ENCODE assay signal across 8 cellular contexts in genomic region chr17:7582401-7583252, GRCh38. TPM values are rescaled to one million over a fixed set of nuclear protein-coding genes. Genes with fewer than 3 reads are reported as not detected.
DNase-seq lines count a peak whose midpoint lies in the region; ATAC-seq and TF ChIP-seq lines count a peak whose summit lies in the region.

No MANE protein-coding gene starts in this region.

- intact Hi-C loops in breast epithelium (cut with DNase I; ENCODE audit: low total_unique reads) = no loop called here

- TF ChIP-seq POLR2A in breast epithelium (IDR thresholded peaks at IDR 0.05) = no peak

- DNase-seq in breast epithelium (ENCODE audit: low spot score in 2 of 2) (no peak), A172 (ENCODE audit: low spot score) (no peak), Ammon's horn (ENCODE audit: low spot score) (no peak)

- H3K36me3 ChIP-seq in HUES48 (ENCODE audit: control insufficient read depth, insufficient read depth, low read length) (peaks cover 30% of the 10 kb centered on the region), breast epithelium (no peaks in the 10 kb centered on the region), mucosa of rectum (ENCODE audit: control insufficient read depth in 2 of 2, insufficient read depth in 2 of 2, low read length in 2 of 2) (peaks cover 25% of the 10 kb centered on the region in 2 donors)

- H3K9me3 ChIP-seq in HUES48 (ENCODE audit: control insufficient read depth, insufficient read depth, low read length) = no peaks in the 10 kb centered on the region
- no peaks in the 10 kb centered on the region for H3K9me3 ChIP-seq in breast epithelium
- no peaks in the 10 kb centered on the region for H3K9me3 ChIP-seq in mucosa of rectum (ENCODE audit: control insufficient read depth in 2 of 2, low read length in 2 of 2)

- H3K9ac ChIP-seq in HUES48 (ENCODE audit: low read depth, low read length) (peak overlapping the region; percentile 98), mucosa of rectum (ENCODE audit: low read depth in 1 of 2, low read length in 2 of 2) (peak overlapping the region; percentile 52 to 94)

- H3K27ac ChIP-seq in 22Rv1 (peak overlapping the region; percentile 99), HUES48 (ENCODE audit: low read depth, low read length) (peak overlapping the region; percentile 100), breast epithelium (peak overlapping the region; percentile 96 to 99), mucosa of rectum (ENCODE audit: low read depth in 2 of 2, low read length in 2 of 2) (peak overlapping the region; percentile 97 to 99)

- H3K27me3 ChIP-seq in HUES48 (ENCODE audit: control insufficient read depth, insufficient read depth, low read length) (no peaks in the 10 kb centered on the region), breast epithelium (no peaks in the 10 kb centered on the region), mucosa of rectum (ENCODE audit: control insufficient read depth in 2 of 2, insufficient read depth in 2 of 2, low read length in 2 of 2) (no peaks in the 10 kb centered on the region)

- TF ChIP-seq CTCF in 22Rv1 (IDR thresholded peaks at IDR 0.05) = 0 out of 2 replicates have a peak, but pooled peaks have one; percentile 7
- no peak for TF ChIP-seq CTCF in breast epithelium (IDR thresholded peaks at IDR 0.05)

- ATAC-seq in GM18517 (IDR thresholded peaks at IDR 0.05; ENCODE audit: unreplicated experiment) = no peak
- ATAC-seq in HG03045 (IDR thresholded peaks at IDR 0.05; ENCODE audit: unreplicated experiment) = no peak

- peaks cover 15% of the 10 kb centered on the region; the same call in 1 of the 2 replicates for H3K4me1 ChIP-seq in HUES48 (ENCODE audit: control insufficient read depth, insufficient read depth, low read length)
- H3K4me1 ChIP-seq in breast epithelium = peaks cover 16 to 22% of the 10 kb centered on the region in 2 donors
- H3K4me1 ChIP-seq in mucosa of rectum (ENCODE audit: control insufficient read depth in 2 of 2, insufficient read depth in 2 of 2, low read length in 2 of 2) = peaks cover 34 to 37% of the 10 kb centered on the region in 2 donors

- H3K4me3 ChIP-seq in HUES48 (ENCODE audit: low read depth, low read length) (peak overlapping the region; percentile 81), breast epithelium (peak overlapping the region; percentile 59 to 73 (median 59)), mucosa of rectum (ENCODE audit: low read length in 2 of 2) (peak overlapping the region; percentile 89 to 96)

RNA-seq across cellular contexts. Expression of gene MPDU1, which starts 1.0 kb away (rescaled TPM):
- total RNA-seq in breast epithelium = 100 to 1,000 TPM in 1 of 3 donors, 10 to 100 TPM in 2; 66.6 to 140 (median 74.4) TPM
- total RNA-seq in A172 (2014; rRNA removed; shearing (Covaris generic)) = 246 and 350 TPM in 2 replicates

RNA-seq across cellular contexts. Expression of gene CD68, which starts 3.2 kb away (rescaled TPM):
- 100 to 1,000 TPM in 1 of 3 donors, 10 to 100 TPM in 2; 49.8 to 220 (median 70.5) TPM for total RNA-seq in breast epithelium
- 11.5 and 15.6 TPM in 2 replicates for total RNA-seq in A172 (2014; rRNA removed; shearing (Covaris generic))

RNA-seq across cellular contexts. Expression of gene SOX15, which starts 7.3 kb away (rescaled TPM):
- 1 to 10 TPM; 1.3 to 4.1 (median 1.6) TPM for total RNA-seq in breast epithelium
- 2.0 and 7.2 TPM in 2 replicates for total RNA-seq in A172 (2014; rRNA removed; shearing (Covaris generic))

RNA-seq across cellular contexts. Expression of gene SENP3, which starts 20.9 kb away (rescaled TPM):
- total RNA-seq in breast epithelium = 10 to 100 TPM; 59.5 to 65.2 (median 62.3) TPM
- total RNA-seq in A172 (2014; rRNA removed; shearing (Covaris generic)) = 162 and 170 TPM in 2 replicates

RNA-seq across cellular contexts. Expression of gene TNFSF13, which starts 24.1 kb away (rescaled TPM):
- 10 to 100 TPM; 25.2 to 36.7 (median 33.6) TPM for total RNA-seq in breast epithelium
- 3.7 and 4.1 TPM in 2 replicates for total RNA-seq in A172 (2014; rRNA removed; shearing (Covaris generic))
